Comparison of ENCODE assay signal across 1 cellular context in the genomic region with DNA sequence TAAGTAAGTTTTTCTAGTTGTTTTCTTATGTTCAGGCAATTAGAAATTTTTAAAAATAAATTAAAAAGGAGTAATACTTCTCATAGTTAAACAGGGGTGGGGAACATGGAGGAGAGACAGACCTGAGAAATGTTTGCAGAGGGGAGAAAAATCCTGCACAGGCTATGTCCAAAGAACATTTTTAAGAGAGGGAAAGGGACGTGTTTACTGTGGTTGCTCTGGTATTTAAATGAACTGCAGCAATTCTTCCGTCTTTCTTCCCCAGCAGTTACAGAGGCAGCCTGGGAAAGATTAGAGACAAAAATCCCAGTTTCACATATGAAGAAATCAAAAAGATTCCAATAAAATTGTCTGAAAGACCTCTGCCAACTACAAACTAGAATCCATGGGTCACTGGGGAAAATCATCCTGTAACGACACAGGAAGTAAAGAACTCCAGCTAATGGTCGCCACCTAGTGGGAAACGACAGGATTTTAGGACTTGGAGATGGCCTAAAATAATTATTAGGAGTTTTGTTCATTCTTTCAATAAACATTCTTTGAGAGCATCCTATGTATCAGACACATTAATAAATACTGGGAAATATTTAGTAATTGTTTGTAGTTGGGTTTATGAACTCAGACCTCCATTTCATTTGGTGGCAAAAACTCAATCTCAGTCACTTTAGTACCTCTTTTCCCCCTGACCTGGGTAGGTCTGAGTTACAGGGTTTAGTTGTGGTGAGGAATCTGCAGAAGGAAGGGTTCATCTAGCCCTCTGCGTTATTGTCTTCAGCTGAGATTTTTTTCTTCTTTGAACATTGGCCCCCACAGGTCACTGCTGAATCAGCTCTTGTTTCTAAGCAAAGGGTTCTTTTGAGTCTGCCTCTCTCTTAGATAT.
TF ChIP-seq lines count a peak whose summit lies in the region.

No MANE protein-coding gene starts in this region.

TF ChIP-seq in A549, 52 proteins besides CTCF, POLR2A, EP300 and RAD21:
- TF ChIP-seq CBX2 (IDR thresholded peaks at IDR 0.05; ENCODE audit: borderline replicate concordance, low read depth) (no peak), SMC3 (IDR thresholded peaks at IDR 0.05) (peak; percentile 90), FOSB (CRISPR knock-in tag; IDR thresholded peaks at IDR 0.05) (no peak)
